Comparison of ENCODE assay signal across 1 cellular context in genomic region chr2:24824071-24824588, GRCh38.
TF ChIP-seq lines count a peak whose summit lies in the region.

No MANE protein-coding gene starts in this region.

TF ChIP-seq in WTC11, 78 proteins besides CTCF, POLR2A, EP300 and RAD21 (continued from another document):
- TF ChIP-seq ATF3 (CRISPR knock-in tag; conservative IDR thresholded peaks at IDR 0.05) (no peak), ZNF423 (CRISPR knock-in tag; IDR thresholded peaks at IDR 0.05) (no peak)
